ENCODE assay signal across 1 cellular context in genomic region chr1:156020293-156021086, GRCh38.
TF ChIP-seq lines count a peak whose summit lies in the region.

SSR2 (minus strand) TSS chr1:156020951; CDS start chr1:156020167, 784 bp downstream.

TF ChIP-seq in HepG2, 621 proteins besides CTCF, POLR2A, EP300 and RAD21 (continued from another document and continues in another):
- TF ChIP-seq SNAPC4 (CRISPR knock-in tag; IDR thresholded peaks at IDR 0.05), result no peak
- peak; percentile 56; the same call in 1 of the 2 replicates for TF ChIP-seq ZNF792 (CRISPR knock-in tag; IDR thresholded peaks at IDR 0.05)
- TF ChIP-seq ZNF513 (CRISPR knock-in tag; conservative IDR thresholded peaks at IDR 0.05), result no peak
- no peak for TF ChIP-seq ZNF891 (CRISPR knock-in tag; IDR thresholded peaks at IDR 0.05)
- peak; percentile 55; the same call in 1 of the 2 replicates for TF ChIP-seq PATZ1 (CRISPR knock-in tag; IDR thresholded peaks at IDR 0.05)
- TF ChIP-seq THAP9 (CRISPR knock-in tag; IDR thresholded peaks at IDR 0.05; ENCODE audit: borderline replicate concordance), result 0 out of 2 replicates have a peak, but pooled peaks have one; percentile 31
- no peak for TF ChIP-seq ZNF607 (CRISPR knock-in tag; IDR thresholded peaks at IDR 0.05; ENCODE audit: borderline replicate concordance)
- TF ChIP-seq ZNF547 (CRISPR knock-in tag; IDR thresholded peaks at IDR 0.05), result no peak
- no peak for TF ChIP-seq TCF12 (IDR thresholded peaks at IDR 0.05)
- TF ChIP-seq TCF12 (CRISPR knock-in tag; IDR thresholded peaks at IDR 0.05), result no peak
- no peak for TF ChIP-seq ZNF18 (CRISPR knock-in tag; IDR thresholded peaks at IDR 0.05; ENCODE audit: insufficient replicate concordance)
- TF ChIP-seq CBX5 (CRISPR knock-in tag; IDR thresholded peaks at IDR 0.05; ENCODE audit: borderline replicate concordance), result no peak
- no peak; the same call in 1 of the 2 replicates for TF ChIP-seq ZNF784 (CRISPR knock-in tag; IDR thresholded peaks at IDR 0.05; ENCODE audit: borderline replicate concordance)
- TF ChIP-seq ZNF747 (CRISPR knock-in tag; IDR thresholded peaks at IDR 0.05; ENCODE audit: borderline replicate concordance), result peak; percentile 66; the same call in 1 of the 2 replicates
- no peak for TF ChIP-seq ZZZ3 (CRISPR knock-in tag; IDR thresholded peaks at IDR 0.05; ENCODE audit: borderline replicate concordance)
- no peak for TF ChIP-seq AGO1 (IDR thresholded peaks at IDR 0.05; ENCODE audit: low read depth, low read length, poor library complexity, severe bottlenecking)
- TF ChIP-seq LCORL (IDR thresholded peaks at IDR 0.05), result no peak
- TF ChIP-seq LCORL (CRISPR knock-in tag; IDR thresholded peaks at IDR 0.05), result peak; percentile 20; the same call in 1 of the 2 replicates
- no peak for TF ChIP-seq JDP2 (CRISPR knock-in tag; IDR thresholded peaks at IDR 0.05; ENCODE audit: borderline replicate concordance)
- 0 out of 2 replicates have a peak, but pooled peaks have one; percentile 27 for TF ChIP-seq ATF2 (CRISPR knock-in tag; IDR thresholded peaks at IDR 0.05)
- TF ChIP-seq RERE (CRISPR knock-in tag; IDR thresholded peaks at IDR 0.05; ENCODE audit: low read depth), result no peak
- TF ChIP-seq HNRNPK (IDR thresholded peaks at IDR 0.05; ENCODE audit: low read depth, low read length, poor library complexity, severe bottlenecking), result no peak
- TF ChIP-seq TIGD3 (CRISPR knock-in tag; IDR thresholded peaks at IDR 0.05; ENCODE audit: borderline replicate concordance), result no peak
